Comparison of ENCODE assay signal across 8 cellular contexts in genomic region chr2:230410861-230411464, GRCh38. TPM values are rescaled to one million over a fixed set of nuclear protein-coding genes. Genes with fewer than 3 reads are reported as not detected.
DNase-seq lines count a peak whose midpoint lies in the region; ATAC-seq and TF ChIP-seq lines count a peak whose summit lies in the region.

No MANE protein-coding gene starts in this region.

- H3K4me1 Mint-ChIP-seq in Calu3 (ENCODE audit: low read depth, unreplicated experiment): peaks cover 38% of the 10 kb centered on the region

- no peak overlapping the region for H3K23ac ChIP-seq in mesendoderm (ENCODE audit: low read length)

- no peak for ATAC-seq in GM19455 (IDR thresholded peaks at IDR 0.05; ENCODE audit: unreplicated experiment)
- no peak for ATAC-seq in HG03342 (IDR thresholded peaks at IDR 0.05; ENCODE audit: unreplicated experiment)

- no peak for DNase-seq in Calu3
- DNase-seq in SJSA1 (ENCODE audit: low read depth in 1 of 2, low spot score in 2 of 2): no peak
- no peak for DNase-seq in esophagus squamous epithelium (lab: John Stamatoyannopoulos, UW)
- DNase-seq in pons (ENCODE audit: low spot score): peak; percentile 77
- no peak for DNase-seq in DMS 273 treated with DMSO at 0.1 percent for 48 hours (lab: John Stamatoyannopoulos, UW)
- DNase-seq in mesendoderm: no peak

- no peak overlapping the region for H4K8ac ChIP-seq in mesendoderm (ENCODE audit: low read depth, low read length)

- H3K9me3 ChIP-seq in SJSA1 (replicated peaks) (no peaks in the 10 kb centered on the region), esophagus squamous epithelium (no peaks in the 10 kb centered on the region)

- H3K36me3 ChIP-seq in SJSA1: no peaks in the 10 kb centered on the region; the same call in 1 of the 2 replicates
- peaks cover 0 to 5% (median 0%) of the 10 kb centered on the region in 3 donors for H3K36me3 ChIP-seq in esophagus squamous epithelium
- no peaks in the 10 kb centered on the region for H3K36me3 ChIP-seq in mesendoderm (ENCODE audit: control insufficient read depth, insufficient read depth, low read length)

- peak overlapping the region; percentile 91 for H3K4me3 Mint-ChIP-seq in Calu3 (ENCODE audit: low read depth, unreplicated experiment)

- H3K36me3 Mint-ChIP-seq in Calu3 (ENCODE audit: insufficient read depth, unreplicated experiment): peaks cover 19% of the 10 kb centered on the region

- H3K27ac ChIP-seq in SJSA1 (peak overlapping the region; percentile 85), esophagus squamous epithelium (peak overlapping the region; percentile 89 to 95 (median 92)), mesendoderm (ENCODE audit: low read depth, low read length) (no peak overlapping the region)

- 39 to 52% methylated on average over 7 to 8 of the region's 12 CpGs for WGBS in esophagus squamous epithelium, 2 donors
- no CpG with 5 or more reads among the region's 12 CpGs for WGBS in mesendoderm (ENCODE audit: extremely low coverage, insufficient coverage, low lambda C conversion rate)

- H3K9me3 Mint-ChIP-seq in Calu3 (ENCODE audit: low read depth, unreplicated experiment): no peaks in the 10 kb centered on the region

- H3K79me2 ChIP-seq in mesendoderm (ENCODE audit: control insufficient read depth, insufficient read depth, low read length): no peaks in the 10 kb centered on the region

- no peak overlapping the region for H3K18ac ChIP-seq in mesendoderm (ENCODE audit: low read length)

- no peak for TF ChIP-seq POLR2A in esophagus squamous epithelium (IDR thresholded peaks at IDR 0.05)

- no peak overlapping the region for H3K56ac ChIP-seq in mesendoderm (ENCODE audit: low read length)

- H3K4ac ChIP-seq in mesendoderm (ENCODE audit: low read depth, low read length): no peak overlapping the region

- H2BK120ac ChIP-seq in mesendoderm (ENCODE audit: low read depth, low read length): no peak overlapping the region

- no peaks in the 10 kb centered on the region for H3K27me3 ChIP-seq in SJSA1 (replicated peaks)
- H3K27me3 ChIP-seq in esophagus squamous epithelium: no peaks in the 10 kb centered on the region
- no peaks in the 10 kb centered on the region for H3K27me3 ChIP-seq in mesendoderm (ENCODE audit: insufficient read depth, low read length, poor library complexity)

- no peak overlapping the region for H2BK5ac ChIP-seq in mesendoderm (ENCODE audit: low read length)

- H3K27me3 Mint-ChIP-seq in Calu3 (ENCODE audit: unreplicated experiment): no peaks in the 10 kb centered on the region

- H3K4me1 ChIP-seq in SJSA1 (replicated peaks): peaks cover 32% of the 10 kb centered on the region
- H3K4me1 ChIP-seq in esophagus squamous epithelium: peaks cover 22 to 71% (median 36%) of the 10 kb centered on the region in 3 donors
- H3K4me1 ChIP-seq in mesendoderm (ENCODE audit: control insufficient read depth, low read depth, low read length): no peaks in the 10 kb centered on the region

- H2BK15ac ChIP-seq in mesendoderm (replicated peaks; ENCODE audit: low read depth): no peak overlapping the region

- H3K79me1 ChIP-seq in mesendoderm (ENCODE audit: low read length): no peaks in the 10 kb centered on the region

- no peak overlapping the region for H3K4me2 ChIP-seq in mesendoderm (ENCODE audit: low read length)

- TF ChIP-seq CTCF in Calu3 (IDR thresholded peaks at IDR 0.05; ENCODE audit: unreplicated experiment) (no peak), esophagus squamous epithelium (IDR thresholded peaks at IDR 0.05) (no peak)

- peak overlapping the region; percentile 87 for H3K27ac Mint-ChIP-seq in Calu3 (ENCODE audit: unreplicated experiment)

- no TSS peak for BruUV-seq in Calu3 (replicated peaks; lab: Mats Ljungman, UMichigan)

- intact Hi-C loops in Calu3 (cut with micrococcal nuclease; ENCODE audit: unreplicated experiment) (loop anchor here (5.0 to 10.0 kb wide), 2 partner anchors 179 to 346 kb away; partner anchors contain the start of gene SLC16A14), esophagus squamous epithelium (cut with DNase I) (loop anchor here (10.0 kb wide), 1 partner anchor 186 kb away; the partner anchor contains the start of gene SP140)

- CTCF ChIA-PET in Calu3 (lab: Charles Lee): no interaction called here

- no peak overlapping the region for H3K9ac ChIP-seq in mesendoderm (ENCODE audit: low read length)

- no peak overlapping the region for H4K5ac ChIP-seq in mesendoderm (ENCODE audit: low read length)

- no peak overlapping the region for H2AK5ac ChIP-seq in mesendoderm (ENCODE audit: low read length)

- peak overlapping the region; percentile 58 for H3K4me3 ChIP-seq in SJSA1
- peak overlapping the region; percentile 58 to 76 (median 75) for H3K4me3 ChIP-seq in esophagus squamous epithelium
- H3K4me3 ChIP-seq in mesendoderm (ENCODE audit: low read length): no peak overlapping the region

RNA-seq across cellular contexts. Expression of gene SP100, which starts 5.0 kb away (rescaled TPM):
- total RNA-seq in Calu3 (2022) (110 and 173 TPM in 2 replicates), esophagus squamous epithelium (10 to 100 TPM; 17.8 to 69.0 (median 45.5) TPM)
- total RNA-seq in SJSA1 (2014; rRNA removed; shearing (Covaris generic)): 42.2 and 63.3 TPM in 2 replicates
- 0.72 TPM for polyA plus RNA-seq in mesendoderm (2013, experiment 1 of 2)
- 0.55 TPM for polyA plus RNA-seq in mesendoderm (2013, experiment 2 of 2)
